In genomic region chr5:122151640-122152039, GRCh38 we compare ENCODE assay signal across 12 cellular contexts. TPM values are rescaled to one million over a fixed set of nuclear protein-coding genes. Genes with fewer than 3 reads are reported as not detected.
A peak's percentile ranks its signal among the peaks of the same experiment; 100 is the strongest.
DNase-seq lines count a peak whose midpoint lies in the region; ATAC-seq, FAIRE-seq and TF ChIP-seq lines count a peak whose summit lies in the region.
"Had no signal": no experiment of that assay in that cellular context is flagged by ENCODE, and none has a peak within 500 bp of the region (broad histone marks: within the 10 kb centered on the region; RNA-seq: fewer than 3 reads in every experiment).

No MANE protein-coding gene starts in this region.

- TF ChIP-seq POLR2A in H54 (IDR thresholded peaks at IDR 0.05; ENCODE audit: low read depth, low read length), result no peak

- peaks cover 9% of the 10 kb centered on the region for H3F3A ChIP-seq in smooth muscle cell (ENCODE audit: low read depth)

- H3K36me3 Mint-ChIP-seq in astrocyte (ENCODE audit: low read depth, unreplicated experiment), result no peaks in the 10 kb centered on the region
- no peaks in the 10 kb centered on the region for H3K36me3 Mint-ChIP-seq in activated T-cell treated with anti-CD3 and anti-CD28 coated beads, Interleukin-2, amount 50 U/mL, for 72 hours (ENCODE audit: insufficient read depth in 2 of 2)
- no peaks in the 10 kb centered on the region for H3K36me3 Mint-ChIP-seq in activated naive CD8-positive, alpha-beta T cell treated with anti-CD3 and anti-CD28 coated beads, Interleukin-2, amount 50 U/mL, for 24 hours (ENCODE audit: low read depth)
- H3K36me3 Mint-ChIP-seq in stimulated activated naive B cell treated with anti-CD40 and anti-IgM and Interleukin-4, amounts not matched to agents 10 μg/mL and 1 μg/mL and 100 μg/mL, for 72 hours, result no peaks in the 10 kb centered on the region
- H3K36me3 Mint-ChIP-seq: CD8-positive, alpha-beta T cell had no signal

- no peak for TF ChIP-seq CTCF in astrocyte (IDR thresholded peaks at IDR 0.05; ENCODE audit: insufficient read depth, low read depth, low read length)
- no peak for TF ChIP-seq CTCF in smooth muscle cell (IDR thresholded peaks at IDR 0.05; ENCODE audit: borderline replicate concordance, insufficient read depth, poor library complexity, severe bottlenecking)
- TF ChIP-seq CTCF in heart right ventricle (IDR thresholded peaks at IDR 0.05), result no peak

- peak overlapping the region; percentile 94 for H3K27ac ChIP-seq in astrocyte (ENCODE audit: low read depth, low read length)
- peak overlapping the region; percentile 93 for H3K27ac ChIP-seq in smooth muscle cell (ENCODE audit: low read depth)
- no peak overlapping the region for H3K27ac ChIP-seq in heart right ventricle
- H3K27ac ChIP-seq: prostate gland had no signal

- H3K27me3 ChIP-seq in astrocyte (ENCODE audit: insufficient read depth, low read length), result no peaks in the 10 kb centered on the region
- H3K27me3 ChIP-seq in smooth muscle cell (ENCODE audit: low read depth), result no peaks in the 10 kb centered on the region
- H3K27me3 ChIP-seq in heart right ventricle, result no peaks in the 10 kb centered on the region

- peak overlapping the region; percentile 99 for H3K27ac Mint-ChIP-seq in astrocyte (ENCODE audit: unreplicated experiment)
- no peak overlapping the region for H3K27ac Mint-ChIP-seq in activated T-cell treated with anti-CD3 and anti-CD28 coated beads, Interleukin-2, amount 50 U/mL, for 72 hours
- no peak overlapping the region for H3K27ac Mint-ChIP-seq in activated naive CD8-positive, alpha-beta T cell treated with anti-CD3 and anti-CD28 coated beads, Interleukin-2, amount 50 U/mL, for 24 hours
- no peak overlapping the region for H3K27ac Mint-ChIP-seq in stimulated activated naive B cell treated with anti-CD40 and anti-IgM and Interleukin-4, amounts not matched to agents 10 μg/mL and 1 μg/mL and 100 μg/mL, for 72 hours
- H3K27ac Mint-ChIP-seq: CD8-positive, alpha-beta T cell had no signal

- H4K20me1 ChIP-seq in astrocyte (ENCODE audit: insufficient read depth, low read length) (no peaks in the 10 kb centered on the region), smooth muscle cell (ENCODE audit: low read depth) (no peaks in the 10 kb centered on the region)

- peaks cover 61% of the 10 kb centered on the region for H3K4me1 Mint-ChIP-seq in astrocyte (ENCODE audit: low read depth, unreplicated experiment)
- peaks cover 17% of the 10 kb centered on the region for H3K4me1 Mint-ChIP-seq in activated T-cell treated with anti-CD3 and anti-CD28 coated beads, Interleukin-2, amount 50 U/mL, for 72 hours (ENCODE audit: low read depth)
- H3K4me1 Mint-ChIP-seq in activated naive CD8-positive, alpha-beta T cell treated with anti-CD3 and anti-CD28 coated beads, Interleukin-2, amount 50 U/mL, for 24 hours, result peaks cover 12% of the 10 kb centered on the region
- peaks cover 2 to 23% of the 10 kb centered on the region in 2 donors for H3K4me1 Mint-ChIP-seq in stimulated activated naive B cell treated with anti-CD40 and anti-IgM and Interleukin-4, amounts not matched to agents 10 μg/mL and 1 μg/mL and 100 μg/mL, for 72 hours

- FAIRE-seq in H54 (lab: Jason Lieb, UNC) (peak; percentile 11), astrocyte (lab: Jason Lieb, UNC) (peak; percentile 72)

- H3K79me2 ChIP-seq in astrocyte (ENCODE audit: insufficient read depth, low read length) (no peaks in the 10 kb centered on the region), smooth muscle cell (ENCODE audit: low read depth) (no peaks in the 10 kb centered on the region)

- H3K4me1 ChIP-seq in astrocyte (ENCODE audit: insufficient read depth, low read length), result peaks cover 57% of the 10 kb centered on the region
- H3K4me1 ChIP-seq in smooth muscle cell (ENCODE audit: low read depth), result peaks cover 43% of the 10 kb centered on the region
- H3K4me1 ChIP-seq in heart right ventricle, result peaks cover 0 to 8% (median 0%) of the 10 kb centered on the region in 9 donors
- H3K4me1 ChIP-seq: HAP-1, prostate gland had no signal

- no peaks in the 10 kb centered on the region for H3K9me3 Mint-ChIP-seq in astrocyte (ENCODE audit: unreplicated experiment)
- H3K9me3 Mint-ChIP-seq in activated T-cell treated with anti-CD3 and anti-CD28 coated beads, Interleukin-2, amount 50 U/mL, for 72 hours, result no peaks in the 10 kb centered on the region
- H3K9me3 Mint-ChIP-seq in activated naive CD8-positive, alpha-beta T cell treated with anti-CD3 and anti-CD28 coated beads, Interleukin-2, amount 50 U/mL, for 24 hours, result no peaks in the 10 kb centered on the region
- H3K9me3 Mint-ChIP-seq in stimulated activated naive B cell treated with anti-CD40 and anti-IgM and Interleukin-4, amounts not matched to agents 10 μg/mL and 1 μg/mL and 100 μg/mL, for 72 hours, result no peaks in the 10 kb centered on the region
- H3K9me3 Mint-ChIP-seq: CD8-positive, alpha-beta T cell had no signal

- H3K36me3 ChIP-seq in astrocyte (ENCODE audit: insufficient read depth, low read length) (no peaks in the 10 kb centered on the region), smooth muscle cell (ENCODE audit: low read depth) (no peaks in the 10 kb centered on the region), heart right ventricle (no peaks in the 10 kb centered on the region)
- H3K36me3 ChIP-seq: HAP-1, prostate gland had no signal

- intact Hi-C loops in heart right ventricle (cut with DNase I), result no loop called here

- peak overlapping the region; percentile 35 for H3K4me3 Mint-ChIP-seq in astrocyte (ENCODE audit: unreplicated experiment)
- no peak overlapping the region for H3K4me3 Mint-ChIP-seq in activated T-cell treated with anti-CD3 and anti-CD28 coated beads, Interleukin-2, amount 50 U/mL, for 72 hours
- H3K4me3 Mint-ChIP-seq in activated naive CD8-positive, alpha-beta T cell treated with anti-CD3 and anti-CD28 coated beads, Interleukin-2, amount 50 U/mL, for 24 hours, result no peak overlapping the region
- no peak overlapping the region for H3K4me3 Mint-ChIP-seq in stimulated activated naive B cell treated with anti-CD40 and anti-IgM and Interleukin-4, amounts not matched to agents 10 μg/mL and 1 μg/mL and 100 μg/mL, for 72 hours
- H3K4me3 Mint-ChIP-seq: CD8-positive, alpha-beta T cell had no signal

- peak overlapping the region; percentile 58 for H3K4me2 ChIP-seq in astrocyte (ENCODE audit: low read length)
- peak overlapping the region; percentile 26 for H3K4me2 ChIP-seq in smooth muscle cell

- H3K27me3 Mint-ChIP-seq in astrocyte (ENCODE audit: low read depth, unreplicated experiment), result no peaks in the 10 kb centered on the region
- peaks cover 11% of the 10 kb centered on the region for H3K27me3 Mint-ChIP-seq in activated T-cell treated with anti-CD3 and anti-CD28 coated beads, Interleukin-2, amount 50 U/mL, for 72 hours (ENCODE audit: low read depth)
- no peaks in the 10 kb centered on the region for H3K27me3 Mint-ChIP-seq in activated naive CD8-positive, alpha-beta T cell treated with anti-CD3 and anti-CD28 coated beads, Interleukin-2, amount 50 U/mL, for 24 hours
- H3K27me3 Mint-ChIP-seq in stimulated activated naive B cell treated with anti-CD40 and anti-IgM and Interleukin-4, amounts not matched to agents 10 μg/mL and 1 μg/mL and 100 μg/mL, for 72 hours, result peaks cover 6 to 8% of the 10 kb centered on the region in 2 donors

- peak overlapping the region; percentile 79 for H3K9ac ChIP-seq in astrocyte (ENCODE audit: low read length)
- H3K9ac ChIP-seq in smooth muscle cell (ENCODE audit: low read depth), result peak overlapping the region; percentile 75

- no peak for ATAC-seq in activated T-cell treated with anti-CD3 and anti-CD28 coated beads, Interleukin-2, amount 50 U/mL, for 72 hours (replicated peaks in 1 of 2)
- no peak for ATAC-seq in heart right ventricle
- no peak for ATAC-seq in activated naive CD8-positive, alpha-beta T cell treated with anti-CD3 and anti-CD28 coated beads, Interleukin-2, amount 50 U/mL, for 24 hours
- no peak for ATAC-seq in stimulated activated naive B cell treated with anti-CD40 and anti-IgM and Interleukin-4, amounts not matched to agents 10 μg/mL and 1 μg/mL and 100 μg/mL, for 72 hours (replicated peaks)
- ATAC-seq: CD8-positive, alpha-beta T cell had no signal

- H3K4me3 ChIP-seq in astrocyte (ENCODE audit: insufficient read depth, low read depth, low read length), result no peak overlapping the region
- no peak overlapping the region for H3K4me3 ChIP-seq in smooth muscle cell
- no peak overlapping the region for H3K4me3 ChIP-seq in heart right ventricle
- H3K4me3 ChIP-seq: HAP-1, prostate gland had no signal

- H3K9me3 ChIP-seq in astrocyte (ENCODE audit: insufficient read depth, low read depth, low read length) (no peaks in the 10 kb centered on the region), smooth muscle cell (replicated peaks; ENCODE audit: low read depth) (no peaks in the 10 kb centered on the region), heart right ventricle (no peaks in the 10 kb centered on the region)
- H3K9me3 ChIP-seq: HAP-1, prostate gland had no signal

- H2AFZ ChIP-seq in astrocyte (ENCODE audit: low read depth, low read length), result no peak overlapping the region
- no peak overlapping the region for H2AFZ ChIP-seq in smooth muscle cell (ENCODE audit: low read depth)

- 1% methylated on average over 4 of the region's 4 CpGs for WGBS in smooth muscle cell (ENCODE audit: low lambda C conversion rate)
- 77 to 86% methylated on average over 4 of the region's 4 CpGs for WGBS in heart right ventricle, 2 donors

- no peak for DNase-seq in H54 (ENCODE audit: insufficient read length, low spot score)
- peak; percentile 98 for DNase-seq in astrocyte (ENCODE audit: low read depth)
- DNase-seq in iris pigment epithelial cell (ENCODE audit: low read depth), result peak; percentile 95
- DNase-seq in smooth muscle cell (lab: John Stamatoyannopoulos, UW; ENCODE audit: unreplicated experiment), result no peak
- DNase-seq in activated T-cell treated with anti-CD3 and anti-CD28 coated beads, Interleukin-2, amount 50 U/mL, for 72 hours, result no peak
- DNase-seq in heart right ventricle, result no peak
- no peak for DNase-seq in activated naive CD8-positive, alpha-beta T cell treated with anti-CD3 and anti-CD28 coated beads, Interleukin-2, amount 50 U/mL, for 24 hours
- no peak for DNase-seq in stimulated activated naive B cell treated with anti-CD40 and anti-IgM and Interleukin-4, amounts not matched to agents 10 μg/mL and 1 μg/mL and 100 μg/mL, for 72 hours
- DNase-seq: CD8-positive, alpha-beta T cell had no signal

RNA-seq across cellular contexts. Expression of gene ZNF474, which starts 22.3 kb away (rescaled TPM):
- total RNA-seq in astrocyte (0.38 and 0.45 TPM in 2 replicates), smooth muscle cell (1.1 and 3.3 TPM in 2 replicates), heart right ventricle (under 1 TPM in 2 of 10 donors, not detected in 8; 0.19 to 0.20 TPM)
- polyA plus RNA-seq in smooth muscle cell (0.82 and 2.2 TPM in 2 replicates), heart right ventricle (under 1 TPM in 1 of 2 donors, not detected in 1; 0.03 TPM)
- under 1 TPM in 1 of 2 donors, not detected in 1; 0.12 TPM for total RNA-seq in activated T-cell treated with anti-CD3 and anti-CD28 coated beads, Interleukin-2, amount 50 U/mL, for 72 hours
- total RNA-seq: activated CD8-positive, alpha-beta memory T cell treated with anti-CD3 and anti-CD28 coated beads for 36 hours; CD8-positive, alpha-beta T cell had no signal

Comparison
In these comparisons a context has a peak if more than half of its experiments do, and no peak if none do; other contexts are left out.
1. DNase-seq: peak in astrocyte (single experiment) and iris pigment epithelial cell (single experiment); none in H54 (single experiment), smooth muscle cell (single experiment), activated T-cell treated with anti-CD3 and anti-CD28 coated beads, Interleukin-2, amount 50 U/mL, for 72 hours (0 of 2), heart right ventricle (0 of 2), activated naive CD8-positive, alpha-beta T cell treated with anti-CD3 and anti-CD28 coated beads, Interleukin-2, amount 50 U/mL, for 24 hours (single experiment) and stimulated activated naive B cell treated with anti-CD40 and anti-IgM and Interleukin-4, amounts not matched to agents 10 μg/mL and 1 μg/mL and 100 μg/mL, for 72 hours (single experiment).
2. H3K27ac ChIP-seq: peak in astrocyte (single experiment) and smooth muscle cell (single experiment); none in heart right ventricle (0 of 10).